8 cellular contexts compared by ENCODE assay signal in genomic region chr1:178031856-178032320, GRCh38.
DNase-seq lines count a peak whose midpoint lies in the region; ATAC-seq and TF ChIP-seq lines count a peak whose summit lies in the region.

No MANE protein-coding gene starts in this region.

- ATAC-seq in PC-3, result peak; percentile 89
- ATAC-seq in stimulated activated naive B cell treated with anti-CD40 and anti-IgM and Interleukin-4, amounts not matched to agents 10 μg/mL and 1 μg/mL and 100 μg/mL, for 72 hours (replicated peaks), result peak; percentile 90 to 92

- DNase-seq in activated T-cell treated with anti-CD3 and anti-CD28 coated beads for 48 hours (ENCODE audit: low read depth) (peak; percentile 8), GM23248 (peak; percentile 96), PC-3 (peak; percentile 87), chondrocyte (ENCODE audit: low spot score) (no peak), left kidney (ENCODE audit: low read depth, low spot score) (peak; percentile 91)
- no peak for DNase-seq in activated T-cell treated with anti-CD3 and anti-CD28 coated beads, Interleukin-2, amount 50 U/mL, for 24 hours
- DNase-seq in stimulated activated naive B cell treated with anti-CD40 and anti-IgM and Interleukin-4, amounts not matched to agents 10 μg/mL and 1 μg/mL and 100 μg/mL, for 72 hours, result peak; percentile 11

- H3K4me3 ChIP-seq in GM23248, result no peak overlapping the region
- no peak overlapping the region for H3K4me3 ChIP-seq in PC-3 (ENCODE audit: low read length)

- in situ Hi-C loops in GM23248 (cut with MboI), result loop anchor here (10.0 kb wide), 1 partner anchor 253 kb away; no protein-coding TSS in a partner anchor

- H3K9ac ChIP-seq in GM23248 (no peak overlapping the region), PC-3 (ENCODE audit: low read length) (no peak overlapping the region)

- H3K27me3 Mint-ChIP-seq in activated T-cell treated with anti-CD3 and anti-CD28 coated beads, Interleukin-2, amount 50 U/mL, for 24 hours, result peaks cover 9% of the 10 kb centered on the region
- no peaks in the 10 kb centered on the region for H3K27me3 Mint-ChIP-seq in chondrocyte (ENCODE audit: low read depth)
- H3K27me3 Mint-ChIP-seq in stimulated activated naive B cell treated with anti-CD40 and anti-IgM and Interleukin-4, amounts not matched to agents 10 μg/mL and 1 μg/mL and 100 μg/mL, for 72 hours, result peaks cover 2 to 18% of the 10 kb centered on the region in 2 donors

- H3K36me3 ChIP-seq in GM23248 (ENCODE audit: low read depth) (no peaks in the 10 kb centered on the region), PC-3 (ENCODE audit: low read depth, low read length) (no peaks in the 10 kb centered on the region)

- H2AFZ ChIP-seq in GM23248 (peak overlapping the region; percentile 43; the same call in 1 of the 2 replicates), PC-3 (ENCODE audit: low read length) (no peak overlapping the region)

- H3F3A ChIP-seq in GM23248 (ENCODE audit: insufficient read depth), result 0 out of 2 replicates have a peak, but pooled peaks cover 5% of the 10 kb centered on the region
- H3F3A ChIP-seq in PC-3 (ENCODE audit: low read length, unreplicated experiment), result no peaks in the 10 kb centered on the region

- H3K9me2 ChIP-seq in GM23248 (ENCODE audit: insufficient read depth) (no peaks in the 10 kb centered on the region), PC-3 (replicated peaks; ENCODE audit: low read length) (no peaks in the 10 kb centered on the region)

- H3K27ac ChIP-seq in GM23248 (no peak overlapping the region), PC-3 (ENCODE audit: low read length) (no peak overlapping the region)

- H3K9me3 ChIP-seq in GM23248 (ENCODE audit: low read depth) (no peaks in the 10 kb centered on the region), PC-3 (ENCODE audit: low read length) (no peaks in the 10 kb centered on the region)

- BruUV-seq in PC-3 (replicated peaks; lab: Mats Ljungman, UMichigan), result no TSS peak

- H4K20me1 ChIP-seq in GM23248 (ENCODE audit: insufficient read depth) (no peaks in the 10 kb centered on the region), PC-3 (ENCODE audit: low read length) (no peaks in the 10 kb centered on the region)

- no peak overlapping the region for H3K4me2 ChIP-seq in GM23248 (ENCODE audit: unreplicated experiment)
- H3K4me2 ChIP-seq in PC-3 (ENCODE audit: low read length), result no peak overlapping the region

- intact Hi-C loops in PC-3 (cut with micrococcal nuclease), result loop anchor here (5.0 kb wide), 1 partner anchor 250 kb away; no protein-coding TSS in a partner anchor

- H3K27me3 ChIP-seq in GM23248 (replicated peaks; ENCODE audit: insufficient read depth) (no peaks in the 10 kb centered on the region), PC-3 (ENCODE audit: low read length) (no peaks in the 10 kb centered on the region)

- H3K36me3 Mint-ChIP-seq in activated T-cell treated with anti-CD3 and anti-CD28 coated beads, Interleukin-2, amount 50 U/mL, for 24 hours (ENCODE audit: low read depth), result no peaks in the 10 kb centered on the region
- H3K36me3 Mint-ChIP-seq in chondrocyte (ENCODE audit: low read depth), result no peaks in the 10 kb centered on the region
- H3K36me3 Mint-ChIP-seq in stimulated activated naive B cell treated with anti-CD40 and anti-IgM and Interleukin-4, amounts not matched to agents 10 μg/mL and 1 μg/mL and 100 μg/mL, for 72 hours, result no peaks in the 10 kb centered on the region

- TF ChIP-seq RAD21 in Ishikawa (IDR thresholded peaks at IDR 0.05; ENCODE audit: low read depth), result peak; percentile 86

- peaks cover 5% of the 10 kb centered on the region for H3K4me1 ChIP-seq in GM23248 (ENCODE audit: insufficient read depth)
- H3K4me1 ChIP-seq in PC-3 (ENCODE audit: insufficient read depth, low read length), result peaks cover 12% of the 10 kb centered on the region

- H3K9me3 Mint-ChIP-seq in activated T-cell treated with anti-CD3 and anti-CD28 coated beads, Interleukin-2, amount 50 U/mL, for 24 hours, result no peaks in the 10 kb centered on the region
- H3K9me3 Mint-ChIP-seq in chondrocyte (ENCODE audit: low read depth), result no peaks in the 10 kb centered on the region
- H3K9me3 Mint-ChIP-seq in stimulated activated naive B cell treated with anti-CD40 and anti-IgM and Interleukin-4, amounts not matched to agents 10 μg/mL and 1 μg/mL and 100 μg/mL, for 72 hours, result no peaks in the 10 kb centered on the region

- H3K79me2 ChIP-seq in GM23248 (ENCODE audit: insufficient read depth), result no peaks in the 10 kb centered on the region
- no peaks in the 10 kb centered on the region for H3K79me2 ChIP-seq in PC-3 (ENCODE audit: low read length)

- CTCF ChIA-PET in PC-3 (lab: Charles Lee), result interaction anchor here (0.6 to 1.0 kb wide), 5 partner anchors 27 to 251 kb away, joined by 3 to 8 read pairs (median 3); no protein-coding TSS in a partner anchor

- no peak overlapping the region for H3K27ac Mint-ChIP-seq in activated T-cell treated with anti-CD3 and anti-CD28 coated beads, Interleukin-2, amount 50 U/mL, for 24 hours
- H3K27ac Mint-ChIP-seq in chondrocyte (ENCODE audit: unreplicated experiment), result peak overlapping the region; percentile 5
- no peak overlapping the region for H3K27ac Mint-ChIP-seq in stimulated activated naive B cell treated with anti-CD40 and anti-IgM and Interleukin-4, amounts not matched to agents 10 μg/mL and 1 μg/mL and 100 μg/mL, for 72 hours

- H3K4me3 Mint-ChIP-seq in activated T-cell treated with anti-CD3 and anti-CD28 coated beads, Interleukin-2, amount 50 U/mL, for 24 hours, result no peak overlapping the region
- H3K4me3 Mint-ChIP-seq in chondrocyte (ENCODE audit: unreplicated experiment), result no peak overlapping the region
- no peak overlapping the region for H3K4me3 Mint-ChIP-seq in stimulated activated naive B cell treated with anti-CD40 and anti-IgM and Interleukin-4, amounts not matched to agents 10 μg/mL and 1 μg/mL and 100 μg/mL, for 72 hours

- TF ChIP-seq EP300 in Ishikawa (IDR thresholded peaks at IDR 0.05; ENCODE audit: borderline replicate concordance), result peak; percentile 24; the same call in 1 of the 2 replicates

- TF ChIP-seq CTCF in PC-3 (conservative IDR thresholded peaks at IDR 0.05; ENCODE audit: low read depth, low read length), result peak; percentile 81
- peak; percentile 92 for TF ChIP-seq CTCF in chondrocyte (IDR thresholded peaks at IDR 0.05)

- POLR2A ChIA-PET in PC-3 (lab: Charles Lee; ENCODE audit: unreplicated experiment), result interaction anchor here (0.5 kb wide), 1 partner anchor 314 kb away, joined by 4 read pairs; no protein-coding TSS in a partner anchor

- H3K4me1 Mint-ChIP-seq in activated T-cell treated with anti-CD3 and anti-CD28 coated beads, Interleukin-2, amount 50 U/mL, for 24 hours (ENCODE audit: low read depth), result no peaks in the 10 kb centered on the region
- H3K4me1 Mint-ChIP-seq in chondrocyte (ENCODE audit: low read depth), result peaks cover 20% of the 10 kb centered on the region
- no peaks in the 10 kb centered on the region for H3K4me1 Mint-ChIP-seq in stimulated activated naive B cell treated with anti-CD40 and anti-IgM and Interleukin-4, amounts not matched to agents 10 μg/mL and 1 μg/mL and 100 μg/mL, for 72 hours

TF ChIP-seq in Ishikawa, 13 proteins besides CTCF, POLR2A, EP300 and RAD21:
- TF ChIP-seq NFIC (IDR thresholded peaks at IDR 0.05) (peak; percentile 88), MAX (IDR thresholded peaks at IDR 0.05) (no peak), YY1 (IDR thresholded peaks at IDR 0.05; ENCODE audit: low read depth) (peak; percentile 29; the same call in 1 of the 2 replicates), CREB1 (IDR thresholded peaks at IDR 0.05; ENCODE audit: low read depth) (no peak), ZBTB7A (IDR thresholded peaks at IDR 0.05; ENCODE audit: low read depth) (no peak), REST (IDR thresholded peaks at IDR 0.05; ENCODE audit: low read depth) (no peak), TAF1 (IDR thresholded peaks at IDR 0.05; ENCODE audit: low read depth) (no peak), CEBPB (IDR thresholded peaks at IDR 0.05) (peak; percentile 59)

Comparison
In these comparisons a context has a peak if more than half of its experiments do, and no peak if none do; other contexts are left out.
1. DNase-seq: peak in activated T-cell treated with anti-CD3 and anti-CD28 coated beads for 48 hours (single experiment), GM23248 (single experiment), PC-3 (single experiment), left kidney (single experiment) and stimulated activated naive B cell treated with anti-CD40 and anti-IgM and Interleukin-4, amounts not matched to agents 10 μg/mL and 1 μg/mL and 100 μg/mL, for 72 hours (single experiment); none in activated T-cell treated with anti-CD3 and anti-CD28 coated beads, Interleukin-2, amount 50 U/mL, for 24 hours (single experiment) and chondrocyte (single experiment).